In genomic region chr12:4134833-4135597, GRCh38 we compare ENCODE assay signal across 11 cellular contexts.
DNase-seq lines count a peak whose midpoint lies in the region; ATAC-seq and TF ChIP-seq lines count a peak whose summit lies in the region.
"Had no signal": no experiment of that assay in that cellular context is flagged by ENCODE, and none has a peak within 500 bp of the region (broad histone marks: within the 10 kb centered on the region; RNA-seq: fewer than 3 reads in every experiment).

No MANE protein-coding gene starts in this region.

- no peak overlapping the region for H3K4me3 ChIP-seq in right cardiac atrium (ENCODE audit: low read length)

- H3K4me1 ChIP-seq in right cardiac atrium (ENCODE audit: control insufficient read depth, insufficient read depth, low read length), result no peaks in the 10 kb centered on the region

- H3K9me3 ChIP-seq in right cardiac atrium (ENCODE audit: control insufficient read depth, low read length), result no peaks in the 10 kb centered on the region

- no peak for ATAC-seq in activated naive CD4-positive, alpha-beta T cell treated with anti-CD3 and anti-CD28 coated beads, Interleukin-2, amount 50 U/mL, for 72 hours
- ATAC-seq in right cardiac atrium (no peak), GM18519 (IDR thresholded peaks at IDR 0.05; ENCODE audit: low FRiP score, unreplicated experiment) (no peak)
- ATAC-seq: Panc1 had no signal

- H3K9me3 Mint-ChIP-seq in activated naive CD4-positive, alpha-beta T cell treated with anti-CD3 and anti-CD28 coated beads, Interleukin-2, amount 50 U/mL, for 72 hours, result peaks cover 4 to 10% of the 10 kb centered on the region in 2 donors
- no peaks in the 10 kb centered on the region for H3K9me3 Mint-ChIP-seq in activated naive CD8-positive, alpha-beta T cell (ENCODE audit: low read depth)
- H3K9me3 Mint-ChIP-seq in type B pancreatic cell, result no peaks in the 10 kb centered on the region
- H3K9me3 Mint-ChIP-seq: T-helper 2 cell treated with Interferon-gamma antibody and Interleukin-4, amounts not matched to agents 5 μg/mL and 100 μg/mL, for 36 hours had no signal

- no peaks in the 10 kb centered on the region for H3K27me3 Mint-ChIP-seq in activated naive CD8-positive, alpha-beta T cell
- H3K27me3 Mint-ChIP-seq in type B pancreatic cell, result peaks cover 31% of the 10 kb centered on the region

- TF ChIP-seq CTCF in type B pancreatic cell (conservative IDR thresholded peaks at IDR 0.05), result no peak

- H3K4me1 Mint-ChIP-seq in activated naive CD8-positive, alpha-beta T cell (ENCODE audit: low read depth), result peaks cover 31% of the 10 kb centered on the region
- peaks cover 30% of the 10 kb centered on the region for H3K4me1 Mint-ChIP-seq in type B pancreatic cell (ENCODE audit: unreplicated experiment)

- H3K27ac ChIP-seq in right cardiac atrium (ENCODE audit: low read length), result no peak overlapping the region

- H3K4me3 Mint-ChIP-seq in activated naive CD8-positive, alpha-beta T cell, result no peak overlapping the region
- peak overlapping the region; percentile 66 for H3K4me3 Mint-ChIP-seq in type B pancreatic cell
- H3K4me3 Mint-ChIP-seq: T-helper 2 cell treated with Interferon-gamma antibody and Interleukin-4, amounts not matched to agents 5 μg/mL and 100 μg/mL, for 36 hours had no signal

- H3K36me3 Mint-ChIP-seq in activated naive CD4-positive, alpha-beta T cell treated with anti-CD3 and anti-CD28 coated beads, Interleukin-2, amount 50 U/mL, for 72 hours, result peaks cover 14 to 18% of the 10 kb centered on the region in 2 donors
- H3K36me3 Mint-ChIP-seq in activated naive CD8-positive, alpha-beta T cell, result peaks cover 5% of the 10 kb centered on the region
- no peaks in the 10 kb centered on the region for H3K36me3 Mint-ChIP-seq in type B pancreatic cell

- intact Hi-C loops in right cardiac atrium (cut with DNase I), result no loop called here

- 42% methylated on average over 12 of the region's 12 CpGs for WGBS in right cardiac atrium

- H3K27me3 ChIP-seq in right cardiac atrium (ENCODE audit: control insufficient read depth, insufficient read depth), result no peaks in the 10 kb centered on the region

- DNase-seq in activated naive CD4-positive, alpha-beta T cell treated with anti-CD3 and anti-CD28 coated beads, Interleukin-2, amount 50 U/mL, for 72 hours (ENCODE audit: low spot score in 2 of 2), result no peak
- no peak for DNase-seq in activated naive CD4-positive, alpha-beta T cell treated with anti-CD3 and anti-CD28 coated beads, Interleukin-2, amount 50 U/mL, for 16 hours
- peak; percentile 75 for DNase-seq in iPS-NIHi11 (ENCODE audit: low spot score)
- DNase-seq in type B pancreatic cell (ENCODE audit: extremely low spot score, unreplicated experiment), result peak; percentile 55
- DNase-seq in MV-4-11 (lab: John Stamatoyannopoulos, UW), result no peak
- no peak for DNase-seq in right cardiac atrium
- DNase-seq: DMS 273 treated with DMSO at 0.1 percent for 48 hours had no signal

- H3K27ac Mint-ChIP-seq in activated naive CD4-positive, alpha-beta T cell treated with anti-CD3 and anti-CD28 coated beads, Interleukin-2, amount 50 U/mL, for 72 hours, result peak overlapping the region; percentile 94 to 97
- peak overlapping the region; percentile 97 for H3K27ac Mint-ChIP-seq in activated naive CD8-positive, alpha-beta T cell
- H3K27ac Mint-ChIP-seq in type B pancreatic cell, result peak overlapping the region; percentile 3

Comparison
In these comparisons a context has a peak if more than half of its experiments do, and no peak if none do; other contexts are left out.
1. DNase-seq: peak in iPS-NIHi11 (single experiment) and type B pancreatic cell (single experiment); none in activated naive CD4-positive, alpha-beta T cell treated with anti-CD3 and anti-CD28 coated beads, Interleukin-2, amount 50 U/mL, for 72 hours (0 of 2), activated naive CD4-positive, alpha-beta T cell treated with anti-CD3 and anti-CD28 coated beads, Interleukin-2, amount 50 U/mL, for 16 hours (single experiment), MV-4-11 (single experiment) and right cardiac atrium (0 of 3).
2. H3K27ac Mint-ChIP-seq: peak in every context shown above with its lines; median percentile 97 in activated naive CD8-positive, alpha-beta T cell; 96 in activated naive CD4-positive, alpha-beta T cell treated with anti-CD3 and anti-CD28 coated beads, Interleukin-2, amount 50 U/mL, for 72 hours; 3 in type B pancreatic cell.